ENCODE assay signal across 19 cellular contexts in the genomic region with DNA sequence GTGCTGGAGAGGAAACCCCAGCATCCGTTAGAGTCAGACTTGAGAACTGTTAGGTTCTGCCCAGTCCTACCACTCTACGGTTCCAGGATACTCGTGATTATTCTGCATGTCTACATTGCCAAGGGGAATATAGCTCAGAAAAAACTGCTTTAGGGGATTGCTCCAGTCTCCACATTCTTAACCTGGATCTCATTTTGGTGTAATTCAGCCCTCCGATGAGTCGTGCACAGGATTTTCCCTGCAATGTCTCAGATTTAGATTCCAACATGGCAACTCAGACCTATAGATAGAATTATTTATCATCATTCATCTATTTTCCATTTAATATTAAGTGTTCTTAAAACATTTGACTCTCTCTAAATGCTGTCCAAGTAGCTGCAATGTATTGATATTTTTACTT.
DNase-seq lines count a peak whose midpoint lies in the region; ATAC-seq and TF ChIP-seq lines count a peak whose summit lies in the region.
"Had no signal": no experiment of that assay in that cellular context is flagged by ENCODE, and none has a peak within 500 bp of the region (broad histone marks: within the 10 kb centered on the region; RNA-seq: fewer than 3 reads in every experiment).

No MANE protein-coding gene starts in this region.

- no peak for DNase-seq in SK-N-SH
- DNase-seq in PC-3 = peak; percentile 11
- peak; percentile 33 for DNase-seq in fibroblast of gingiva (ENCODE audit: low read depth)
- DNase-seq in SJCRH30 = no peak
- no peak for DNase-seq in T-cell
- DNase-seq in head of caudate nucleus = no peak
- DNase-seq: 8988T, DMS 273 treated with DMSO at 0.1 percent for 48 hours, NCI-H1048, NCI-H146, NCI-H2081 treated with DMSO at 0.1 percent for 48 hours, NCI-H446, NCI-H748 treated with DMSO at 0.1 percent for 48 hours, SHP77 treated with DMSO at 0.1 percent for 48 hours had no signal

- H3K79me2 ChIP-seq in SK-N-SH (ENCODE audit: insufficient read depth) (no peaks in the 10 kb centered on the region), PC-3 (ENCODE audit: low read length) (no peaks in the 10 kb centered on the region)

- H3K36me3 Mint-ChIP-seq in T-cell = no peaks in the 10 kb centered on the region

- H3K4me3 ChIP-seq in SK-N-SH (ENCODE audit: low read depth in 2 of 2, low read length in 1 of 2) = no peak overlapping the region
- H3K4me3 ChIP-seq in PC-3 (ENCODE audit: low read length) = no peak overlapping the region
- no peak overlapping the region for H3K4me3 ChIP-seq in SJCRH30
- H3K4me3 ChIP-seq: BLaER1 treated with 17β-estradiol and CSF1 and Interleukin-3, amounts not matched to agents 10 nM and 100 nM; HAP-1; K562 had no signal

- ATAC-seq in SK-N-SH treated with all-trans-retinoic acid at 6 μM for 48 hours (no peak), PC-3 (no peak), GM21526 (IDR thresholded peaks at IDR 0.05; ENCODE audit: low FRiP score, unreplicated experiment) (no peak), T-cell (replicated peaks in 1 of 4) (no peak)
- ATAC-seq: K562 had no signal

- no peaks in the 10 kb centered on the region for H3K4me1 Mint-ChIP-seq in T-cell

- no peaks in the 10 kb centered on the region for H3K9me3 Mint-ChIP-seq in T-cell

- H3K27me3 Mint-ChIP-seq in T-cell = peaks cover 0 to under 1% of the 10 kb centered on the region in 2 donors

- no peaks in the 10 kb centered on the region for H3K27me3 ChIP-seq in SK-N-SH (ENCODE audit: insufficient read depth)
- no peaks in the 10 kb centered on the region for H3K27me3 ChIP-seq in PC-3 (ENCODE audit: low read length)
- no peaks in the 10 kb centered on the region for H3K27me3 ChIP-seq in SJCRH30
- H3K27me3 ChIP-seq: BLaER1 treated with 17β-estradiol and CSF1 and Interleukin-3, amounts not matched to agents 10 nM and 100 nM had no signal

- H3K4me2 ChIP-seq in SK-N-SH (no peak overlapping the region), PC-3 (ENCODE audit: low read length) (no peak overlapping the region)
- H3K4me2 ChIP-seq: BLaER1 treated with 17β-estradiol and CSF1 and Interleukin-3, amounts not matched to agents 10 nM and 100 nM had no signal

- H2AFZ ChIP-seq in SK-N-SH (ENCODE audit: low read depth) (no peak overlapping the region), PC-3 (ENCODE audit: low read length) (no peak overlapping the region)

- no TSS peak for BruUV-seq in PC-3 (replicated peaks; lab: Mats Ljungman, UMichigan)

- H3F3A ChIP-seq in SK-N-SH (replicated peaks; ENCODE audit: insufficient read depth) = no peaks in the 10 kb centered on the region
- H3F3A ChIP-seq in PC-3 (ENCODE audit: low read length, unreplicated experiment) = no peaks in the 10 kb centered on the region

- no peak overlapping the region for H3K27ac Mint-ChIP-seq in T-cell

- no peaks in the 10 kb centered on the region for H4K20me1 ChIP-seq in SK-N-SH (ENCODE audit: insufficient read depth)
- H4K20me1 ChIP-seq in PC-3 (ENCODE audit: low read length) = no peaks in the 10 kb centered on the region
- H4K20me1 ChIP-seq: BLaER1 treated with 17β-estradiol and CSF1 and Interleukin-3, amounts not matched to agents 10 nM and 100 nM had no signal

- TF ChIP-seq RAD21 in SK-N-SH (IDR thresholded peaks at IDR 0.05; ENCODE audit: low read length) = no peak

- H3K9ac ChIP-seq in SK-N-SH (no peak overlapping the region), PC-3 (ENCODE audit: low read length) (no peak overlapping the region)
- H3K9ac ChIP-seq: BLaER1 treated with 17β-estradiol and CSF1 and Interleukin-3, amounts not matched to agents 10 nM and 100 nM had no signal

- TF ChIP-seq CTCF in SK-N-SH (IDR thresholded peaks at IDR 0.05) (no peak), PC-3 (conservative IDR thresholded peaks at IDR 0.05; ENCODE audit: low read depth, low read length) (no peak)

- H3K36me3 ChIP-seq in SK-N-SH (replicated peaks in 1 of 2; ENCODE audit: control insufficient read depth in 1 of 2, insufficient read depth in 2 of 2, low read length in 1 of 2) (no peaks in the 10 kb centered on the region), PC-3 (ENCODE audit: low read depth, low read length) (no peaks in the 10 kb centered on the region), SJCRH30 (no peaks in the 10 kb centered on the region)
- H3K36me3 ChIP-seq: BLaER1 treated with 17β-estradiol and CSF1 and Interleukin-3, amounts not matched to agents 10 nM and 100 nM; HAP-1 had no signal

- no peaks in the 10 kb centered on the region for H3K9me3 ChIP-seq in SK-N-SH
- no peaks in the 10 kb centered on the region for H3K9me3 ChIP-seq in PC-3 (ENCODE audit: low read length)
- H3K9me3 ChIP-seq in SJCRH30 (replicated peaks) = 0 out of 2 replicates have a peak, but pooled peaks cover 4% of the 10 kb centered on the region
- H3K9me3 ChIP-seq: BLaER1 treated with 17β-estradiol and CSF1 and Interleukin-3, amounts not matched to agents 10 nM and 100 nM; HAP-1 had no signal

- H3K27ac ChIP-seq in SK-N-SH (ENCODE audit: low read depth in 2 of 2, low read length in 1 of 2) = 0 out of 4 replicates have a peak overlapping the region, but pooled peaks of 1 of the 2 experiments have one; percentile 6
- H3K27ac ChIP-seq in PC-3 (ENCODE audit: low read length) = no peak overlapping the region
- no peak overlapping the region for H3K27ac ChIP-seq in SJCRH30
- H3K27ac ChIP-seq: BLaER1 treated with 17β-estradiol and CSF1 and Interleukin-3, amounts not matched to agents 10 nM and 100 nM had no signal

- no peaks in the 10 kb centered on the region for H3K9me2 ChIP-seq in SK-N-SH
- no peaks in the 10 kb centered on the region for H3K9me2 ChIP-seq in PC-3 (replicated peaks; ENCODE audit: low read length)

- peaks cover 0 to 4% of the 10 kb centered on the region in 2 experiments; a peak in 1 of 4 replicates for H3K4me1 ChIP-seq in SK-N-SH (ENCODE audit: control insufficient read depth in 1 of 2, insufficient read depth in 2 of 2, low read depth in 1 of 2, low read length in 1 of 2)
- H3K4me1 ChIP-seq in PC-3 (ENCODE audit: insufficient read depth, low read length) = no peaks in the 10 kb centered on the region
- peaks cover 10% of the 10 kb centered on the region for H3K4me1 ChIP-seq in SJCRH30
- H3K4me1 ChIP-seq: BLaER1 treated with 17β-estradiol and CSF1 and Interleukin-3, amounts not matched to agents 10 nM and 100 nM; HAP-1 had no signal

- no peak for TF ChIP-seq EP300 in SK-N-SH (IDR thresholded peaks at IDR 0.05; ENCODE audit: borderline replicate concordance in 1 of 2, low read depth in 1 of 2, low read length in 1 of 2)

- POLR2A ChIA-PET in SK-N-SH (lab: Yijun Ruan, JAX) (no interaction called here), PC-3 (lab: Charles Lee; ENCODE audit: unreplicated experiment) (no interaction called here), T-cell (lab: Charles Lee) (no interaction called here)

- H3K4me3 Mint-ChIP-seq in T-cell = no peak overlapping the region

- 47% methylated on average over 5 of the region's 5 CpGs for whole genome bisulfite sequencing in SK-N-SH (ENCODE audit: low lambda C conversion rate)

- intact Hi-C loops in PC-3 (cut with micrococcal nuclease) (no loop called here), head of caudate nucleus (cut with DNase I) (no loop called here)

- CTCF ChIA-PET in SK-N-SH (lab: Yijun Ruan, JAX) (interaction anchor here (1.3 to 1.4 kb wide), 3 partner anchors 20 to 610 kb away, joined by 3 read pairs; no protein-coding TSS in a partner anchor), PC-3 (lab: Charles Lee) (no interaction called here), T-cell (lab: Charles Lee) (interaction anchor here in 1 of 2 donors (0.6 kb wide), 1 partner anchor 209 kb away, joined by 3 read pairs; no protein-coding TSS in a partner anchor)

TF ChIP-seq in SK-N-SH, 30 proteins besides CTCF, POLR2A, EP300 and RAD21:
- no peak for TF ChIP-seq NFIC (IDR thresholded peaks at IDR 0.05; ENCODE audit: borderline replicate concordance)
- TF ChIP-seq FOSL2 (IDR thresholded peaks at IDR 0.05; ENCODE audit: borderline replicate concordance, low read depth) = 0 out of 2 replicates have a peak, but pooled peaks have one; percentile 6
- TF ChIP-seq, protein P1, sequence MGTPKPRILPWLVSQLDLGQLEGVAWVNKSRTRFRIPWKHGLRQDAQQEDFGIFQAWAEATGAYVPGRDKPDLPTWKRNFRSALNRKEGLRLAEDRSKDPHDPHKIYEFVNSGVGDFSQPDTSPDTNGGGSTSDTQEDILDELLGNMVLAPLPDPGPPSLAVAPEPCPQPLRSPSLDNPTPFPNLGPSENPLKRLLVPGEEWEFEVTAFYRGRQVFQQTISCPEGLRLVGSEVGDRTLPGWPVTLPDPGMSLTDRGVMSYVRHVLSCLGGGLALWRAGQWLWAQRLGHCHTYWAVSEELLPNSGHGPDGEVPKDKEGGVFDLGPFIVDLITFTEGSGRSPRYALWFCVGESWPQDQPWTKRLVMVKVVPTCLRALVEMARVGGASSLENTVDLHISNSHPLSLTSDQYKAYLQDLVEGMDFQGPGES (IDR thresholded peaks at IDR 0.05; ENCODE audit: low read depth, low read length) = no peak
- TF ChIP-seq TAF1 (IDR thresholded peaks at IDR 0.05; ENCODE audit: borderline replicate concordance, low read depth, low read length) = no peak
- peak; percentile 30; the same call in 1 of the 2 replicates for TF ChIP-seq TCF12 (IDR thresholded peaks at IDR 0.05)
- TF ChIP-seq MEF2A (IDR thresholded peaks at IDR 0.05; ENCODE audit: borderline replicate concordance, low read depth) = no peak
- no peak for TF ChIP-seq SMC3 (IDR thresholded peaks at IDR 0.05; ENCODE audit: low read depth, low read length)

TF ChIP-seq in SK-N-SH treated with all-trans-retinoic acid at 6 μM for 48 hours, 23 proteins besides CTCF, POLR2A, EP300 and RAD21 (continues in another document):
- TF ChIP-seq ZFP30 (CRISPR knock-in tag; IDR thresholded peaks at IDR 0.05) (no peak), RARB (CRISPR knock-in tag; IDR thresholded peaks at IDR 0.05) (no peak), ZNF8 (CRISPR knock-in tag; IDR thresholded peaks at IDR 0.05) (no peak), GLIS3 (CRISPR knock-in tag; IDR thresholded peaks at IDR 0.05) (no peak), CREB5 (CRISPR knock-in tag; IDR thresholded peaks at IDR 0.05; ENCODE audit: low read depth) (no peak), OSR1 (CRISPR knock-in tag; IDR thresholded peaks at IDR 0.05) (no peak), TCF4 (CRISPR knock-in tag; IDR thresholded peaks at IDR 0.05; ENCODE audit: borderline replicate concordance) (no peak), PPARA (CRISPR knock-in tag; IDR thresholded peaks at IDR 0.05; ENCODE audit: borderline replicate concordance) (no peak)

Comparison
In these comparisons a context has a peak if more than half of its experiments do, and no peak if none do; other contexts are left out.
1. DNase-seq: peak in PC-3 (single experiment) and fibroblast of gingiva (single experiment); none in SK-N-SH (single experiment), SJCRH30 (0 of 2), T-cell (0 of 34) and head of caudate nucleus (0 of 42).